8 cellular contexts compared by ENCODE assay signal in the genomic region with DNA sequence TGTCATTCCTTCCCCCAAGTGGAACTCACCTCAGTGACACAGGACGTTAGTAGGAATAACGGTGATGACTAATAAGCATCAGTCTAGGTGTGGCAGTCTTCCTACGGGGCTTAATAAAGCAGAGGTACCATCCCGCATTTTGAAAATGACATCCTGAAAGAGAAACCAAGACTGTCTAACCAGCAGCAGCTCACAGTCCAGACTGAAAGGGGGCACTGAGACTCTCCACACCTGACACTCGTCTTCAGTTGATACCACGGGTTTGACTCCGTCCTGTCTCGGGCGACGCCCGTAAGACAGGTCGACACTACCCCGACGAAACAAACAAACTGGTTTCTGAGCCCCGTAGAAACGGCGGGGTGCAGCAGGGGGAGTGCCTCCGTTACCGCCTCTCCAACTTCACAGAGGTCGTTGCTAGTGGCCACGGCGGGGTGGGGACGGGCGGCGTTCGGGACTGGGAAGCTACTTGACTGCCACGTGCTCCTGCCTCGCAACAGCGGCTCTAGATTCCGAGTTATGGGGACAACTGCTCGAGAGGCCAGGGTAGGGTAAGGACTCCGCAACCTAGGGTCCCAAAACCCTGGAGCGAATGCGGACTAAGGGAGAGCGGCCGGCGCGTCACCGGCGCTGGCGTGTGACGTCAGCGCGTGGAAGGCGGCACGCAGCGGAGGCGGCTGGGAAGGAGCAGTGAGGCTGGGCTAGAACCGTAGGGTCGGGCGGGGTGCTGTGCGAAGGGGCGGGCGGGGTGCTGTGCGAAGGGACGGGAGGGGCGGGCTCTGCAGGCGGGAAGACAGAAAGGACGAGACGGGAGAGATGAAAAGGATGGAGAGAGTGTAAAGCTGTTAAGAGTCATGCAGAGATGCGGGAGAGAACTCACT. TPM values are rescaled to one million over a fixed set of nuclear protein-coding genes. Genes with fewer than 3 reads are reported as not detected.
A peak's percentile ranks its signal among the peaks of the same experiment; 100 is the strongest.
DNase-seq lines count a peak whose midpoint lies in the region; TF ChIP-seq lines count a peak whose summit lies in the region.

A gene with protein sequence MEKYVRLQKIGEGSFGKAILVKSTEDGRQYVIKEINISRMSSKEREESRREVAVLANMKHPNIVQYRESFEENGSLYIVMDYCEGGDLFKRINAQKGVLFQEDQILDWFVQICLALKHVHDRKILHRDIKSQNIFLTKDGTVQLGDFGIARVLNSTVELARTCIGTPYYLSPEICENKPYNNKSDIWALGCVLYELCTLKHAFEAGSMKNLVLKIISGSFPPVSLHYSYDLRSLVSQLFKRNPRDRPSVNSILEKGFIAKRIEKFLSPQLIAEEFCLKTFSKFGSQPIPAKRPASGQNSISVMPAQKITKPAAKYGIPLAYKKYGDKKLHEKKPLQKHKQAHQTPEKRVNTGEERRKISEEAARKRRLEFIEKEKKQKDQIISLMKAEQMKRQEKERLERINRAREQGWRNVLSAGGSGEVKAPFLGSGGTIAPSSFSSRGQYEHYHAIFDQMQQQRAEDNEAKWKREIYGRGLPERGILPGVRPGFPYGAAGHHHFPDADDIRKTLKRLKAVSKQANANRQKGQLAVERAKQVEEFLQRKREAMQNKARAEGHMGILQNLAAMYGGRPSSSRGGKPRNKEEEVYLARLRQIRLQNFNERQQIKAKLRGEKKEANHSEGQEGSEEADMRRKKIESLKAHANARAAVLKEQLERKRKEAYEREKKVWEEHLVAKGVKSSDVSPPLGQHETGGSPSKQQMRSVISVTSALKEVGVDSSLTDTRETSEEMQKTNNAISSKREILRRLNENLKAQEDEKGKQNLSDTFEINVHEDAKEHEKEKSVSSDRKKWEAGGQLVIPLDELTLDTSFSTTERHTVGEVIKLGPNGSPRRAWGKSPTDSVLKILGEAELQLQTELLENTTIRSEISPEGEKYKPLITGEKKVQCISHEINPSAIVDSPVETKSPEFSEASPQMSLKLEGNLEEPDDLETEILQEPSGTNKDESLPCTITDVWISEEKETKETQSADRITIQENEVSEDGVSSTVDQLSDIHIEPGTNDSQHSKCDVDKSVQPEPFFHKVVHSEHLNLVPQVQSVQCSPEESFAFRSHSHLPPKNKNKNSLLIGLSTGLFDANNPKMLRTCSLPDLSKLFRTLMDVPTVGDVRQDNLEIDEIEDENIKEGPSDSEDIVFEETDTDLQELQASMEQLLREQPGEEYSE (N-terminal part only) (minus strand): TSS at position 593 of the 878 bp plus-strand sequence. CDS start 9,953 bp downstream, outside the sequence.

- H3K27ac ChIP-seq in suprapubic skin = peak within 1 kb of the TSS; percentile 97

- no peaks in the 10 kb centered on the region for H3K27me3 Mint-ChIP-seq in HFFc6 (ENCODE audit: insufficient read depth)
- H3K27me3 Mint-ChIP-seq in activated naive CD4-positive, alpha-beta T cell treated with anti-CD3 and anti-CD28 coated beads for 36 hours (ENCODE audit: low read depth) = no peaks in the 10 kb centered on the region

- peak within 1 kb of the TSS; percentile 100 for H3K27ac Mint-ChIP-seq in HFFc6
- peak within 1 kb of the TSS; percentile 92 for H3K27ac Mint-ChIP-seq in activated naive CD4-positive, alpha-beta T cell treated with anti-CD3 and anti-CD28 coated beads for 36 hours

- under 1% methylated on average over 25 of the region's 61 CpGs for WGBS in suprapubic skin

- no peaks in the 10 kb centered on the region for H3K36me3 ChIP-seq in suprapubic skin

- H3K9me3 Mint-ChIP-seq in HFFc6 = no peaks in the 10 kb centered on the region
- no peaks in the 10 kb centered on the region for H3K9me3 Mint-ChIP-seq in activated naive CD4-positive, alpha-beta T cell treated with anti-CD3 and anti-CD28 coated beads for 36 hours

- peak within 1 kb of the TSS; percentile 99 for H3K4me3 Mint-ChIP-seq in HFFc6
- H3K4me3 Mint-ChIP-seq in activated naive CD4-positive, alpha-beta T cell treated with anti-CD3 and anti-CD28 coated beads for 36 hours = peak within 1 kb of the TSS; percentile 87

- H3K4me3 ChIP-seq in NB4 (ENCODE audit: low read depth, low read length) = peak within 1 kb of the TSS; percentile 91
- H3K4me3 ChIP-seq in suprapubic skin = peak within 1 kb of the TSS; percentile 73

- H3K27me3 ChIP-seq in suprapubic skin = no peaks in the 10 kb centered on the region

- peak; percentile 28; the same call in 1 of the 2 replicates for TF ChIP-seq CTCF in HFFc6 (IDR thresholded peaks at IDR 0.05)
- TF ChIP-seq CTCF in NB4 (IDR thresholded peaks at IDR 0.05; ENCODE audit: low read depth, low read length) = no peak
- TF ChIP-seq CTCF in suprapubic skin (IDR thresholded peaks at IDR 0.05) = no peak

- CTCF ChIA-PET in activated naive CD4-positive, alpha-beta T cell treated with anti-CD3 and anti-CD28 coated beads for 36 hours (lab: Charles Lee) = interaction anchor here (1.2 to 3.2 kb wide), 7 partner anchors 10 to 436 kb away, joined by 3 to 18 read pairs (median 8); no protein-coding TSS in a partner anchor

- intact Hi-C loops in activated naive CD4-positive, alpha-beta T cell treated with anti-CD3 and anti-CD28 coated beads for 36 hours (cut with micrococcal nuclease) = loop anchor here (1.0 to 2.0 kb wide), 8 partner anchors 8 to 602 kb away; partner anchors contain the start of genes CBR4, CLCN3, HPF1 and MFAP3L

- TF ChIP-seq EP300 in suprapubic skin (IDR thresholded peaks at IDR 0.05) = no peak

- peaks cover 20% of the 10 kb centered on the region for H3K4me1 ChIP-seq in suprapubic skin

- peaks cover 34% of the 10 kb centered on the region for H3K4me1 Mint-ChIP-seq in HFFc6 (ENCODE audit: low read depth)
- peaks cover 35% of the 10 kb centered on the region for H3K4me1 Mint-ChIP-seq in activated naive CD4-positive, alpha-beta T cell treated with anti-CD3 and anti-CD28 coated beads for 36 hours (ENCODE audit: low read depth)

- TF ChIP-seq POLR2A in NB4 (IDR thresholded peaks at IDR 0.05; ENCODE audit: extremely low read depth, insufficient read length) (peak; percentile 93), suprapubic skin (IDR thresholded peaks at IDR 0.05) (peak; percentile 43 to 90)

- no peaks in the 10 kb centered on the region for H3K9me3 ChIP-seq in suprapubic skin

- DNase-seq in GM04504 (ENCODE audit: low read depth) = peak; percentile 66
- peak; percentile 81 for DNase-seq in HFFc6
- peak; percentile 93 for DNase-seq in NB4 (ENCODE audit: low read depth)
- DNase-seq in SK-N-DZ (ENCODE audit: low spot score) = peak; percentile 87
- DNase-seq in activated naive CD4-positive, alpha-beta T cell treated with anti-CD3 and anti-CD28 coated beads for 36 hours = peak; percentile 85
- DNase-seq in globus pallidus (ENCODE audit: low spot score) = peak; percentile 91
- peak; percentile 50 to 95 (median 85) for DNase-seq in nucleus accumbens (lab: John Stamatoyannopoulos, UW)
- peak; percentile 93 for DNase-seq in suprapubic skin (ENCODE audit: low spot score in 2 of 2)

- H3K36me3 Mint-ChIP-seq in HFFc6 (ENCODE audit: low read depth) = no peaks in the 10 kb centered on the region
- H3K36me3 Mint-ChIP-seq in activated naive CD4-positive, alpha-beta T cell treated with anti-CD3 and anti-CD28 coated beads for 36 hours (ENCODE audit: low read depth) = peaks cover 2% of the 10 kb centered on the region

RNA-seq across cellular contexts. Expression of the gene that starts here (rescaled TPM):
- total RNA-seq in HFFc6 (2021; fragmentation: NEBNext Ultra II Directional; extraction: Animal tissue kit (Norgen Biotek cat#: 25700)) = 10 to 100 TPM in 3 of 6 experiments, 1 to 10 TPM in 3; 9.4 to 11.1 (median 10.0) TPM
- polyA plus RNA-seq in SK-N-DZ (2014; cell fraction: cytosol; rRNA removed) = 9.9 and 10.3 TPM in 2 replicates
- polyA plus RNA-seq in SK-N-DZ (2014; cell fraction: nucleus; rRNA removed) = 12.6 and 12.7 TPM in 2 replicates
- 10 to 100 TPM in 1 of 2 experiments, 1 to 10 TPM in 1; 9.5 to 10.3 TPM for total RNA-seq in activated naive CD4-positive, alpha-beta T cell treated with anti-CD3 and anti-CD28 coated beads for 36 hours
- total RNA-seq in suprapubic skin = 10 to 100 TPM in 1 of 4 donors, 1 to 10 TPM in 3; 6.0 to 11.1 (median 6.7) TPM

Comparison
In these comparisons a context has a peak if more than half of its experiments do, and no peak if none do; other contexts are left out.
1. Peak in every context shown above with its lines: DNase-seq, H3K4me3 ChIP-seq and H3K27ac ChIP-seq.